Comparison of ENCODE assay signal across 9 cellular contexts in genomic region chr16:67216612-67217490, GRCh38. TPM values are rescaled to one million over a fixed set of nuclear protein-coding genes. Genes with fewer than 3 reads are reported as not detected.
DNase-seq lines count a peak whose midpoint lies in the region; ATAC-seq lines count a peak whose summit lies in the region.
"Had no signal": no experiment of that assay in that cellular context is flagged by ENCODE, and none has a peak within 500 bp of the region (broad histone marks: within the 10 kb centered on the region; RNA-seq: fewer than 3 reads in every experiment).

No MANE protein-coding gene starts in this region.

- no peaks in the 10 kb centered on the region for H3K9me3 Mint-ChIP-seq in dendritic cell treated with granulocyte-macrophage colony-stimulating factor and Interleukin-4, amounts not matched to agents 40 ng/mL and 50 ng/mL, for 4 days
- H3K9me3 Mint-ChIP-seq in naive thymus-derived CD4-positive, alpha-beta T cell: no peaks in the 10 kb centered on the region
- H3K9me3 Mint-ChIP-seq: activated T-helper 1 cell treated with anti-CD3 and anti-CD28 coated beads, Interleukin-12 subunit alpha, Interleukin-12 subunit beta, Interleukin-2, Interleukin-4 antibody, amounts not matched to agents 30 ng/mL and 10 ng/mL and 1 ng/mL, durations not matched to agents 14 hours and 24 hours and 36 hours had no signal

- ATAC-seq in naive thymus-derived CD4-positive, alpha-beta T cell: peak; percentile 61
- no peak for ATAC-seq in HG03521 (IDR thresholded peaks at IDR 0.05; ENCODE audit: unreplicated experiment)

- DNase-seq in HUDEP-2 (lab: John Stamatoyannopoulos, UW; ENCODE audit: unreplicated experiment in 76 of 76): peak in 73 of 76 experiments; percentile 17 to 83 (median 54)
- DNase-seq in naive thymus-derived CD4-positive, alpha-beta T cell: no peak
- no peak for DNase-seq in activated CD8-positive, alpha-beta memory T cell treated with anti-CD3 and anti-CD28 coated beads, Interleukin-2, amount 50 U/mL, for 4 hours
- DNase-seq in NCI-H226: no peak
- DNase-seq: T-helper 9 cell had no signal

- H3K27ac ChIP-seq in naive thymus-derived CD4-positive, alpha-beta T cell (ENCODE audit: low read depth, low read length): no peak overlapping the region

- no peaks in the 10 kb centered on the region for H3K36me3 ChIP-seq in naive thymus-derived CD4-positive, alpha-beta T cell (ENCODE audit: control insufficient read depth in 2 of 3, insufficient read depth in 3 of 3, low read length in 3 of 3)

- H3K4me3 ChIP-seq in naive thymus-derived CD4-positive, alpha-beta T cell (ENCODE audit: low read length): no peak overlapping the region

- no peaks in the 10 kb centered on the region for H3K4me1 ChIP-seq in naive thymus-derived CD4-positive, alpha-beta T cell (ENCODE audit: control insufficient read depth in 2 of 2, insufficient read depth in 2 of 2, low read length in 2 of 2)

- H3K9me3 ChIP-seq in naive thymus-derived CD4-positive, alpha-beta T cell (ENCODE audit: control insufficient read depth in 2 of 3, low read length in 3 of 3): no peaks in the 10 kb centered on the region

- peaks cover 18% of the 10 kb centered on the region for H3K36me3 Mint-ChIP-seq in dendritic cell treated with granulocyte-macrophage colony-stimulating factor and Interleukin-4, amounts not matched to agents 40 ng/mL and 50 ng/mL, for 4 days (ENCODE audit: low read depth)
- H3K36me3 Mint-ChIP-seq in naive thymus-derived CD4-positive, alpha-beta T cell: peaks cover 2 to 16% (median 14%) of the 10 kb centered on the region in 5 donors

- CTCF ChIA-PET in naive thymus-derived CD4-positive, alpha-beta T cell (lab: Charles Lee): no interaction called here

- peak overlapping the region; percentile 44 for H3K4me3 Mint-ChIP-seq in dendritic cell treated with granulocyte-macrophage colony-stimulating factor and Interleukin-4, amounts not matched to agents 40 ng/mL and 50 ng/mL, for 4 days
- H3K4me3 Mint-ChIP-seq in naive thymus-derived CD4-positive, alpha-beta T cell: no peak overlapping the region
- H3K4me3 Mint-ChIP-seq: activated T-helper 1 cell treated with anti-CD3 and anti-CD28 coated beads, Interleukin-12 subunit alpha, Interleukin-12 subunit beta, Interleukin-2, Interleukin-4 antibody, amounts not matched to agents 30 ng/mL and 10 ng/mL and 1 ng/mL, durations not matched to agents 14 hours and 24 hours and 36 hours had no signal

- no peaks in the 10 kb centered on the region for H3K27me3 ChIP-seq in naive thymus-derived CD4-positive, alpha-beta T cell (ENCODE audit: control insufficient read depth in 2 of 2, insufficient read depth in 2 of 2, low read length in 2 of 2)

- POLR2A ChIA-PET in naive thymus-derived CD4-positive, alpha-beta T cell (lab: Charles Lee): no interaction called here

- H3K4me1 Mint-ChIP-seq in dendritic cell treated with granulocyte-macrophage colony-stimulating factor and Interleukin-4, amounts not matched to agents 40 ng/mL and 50 ng/mL, for 4 days (ENCODE audit: low read depth): peaks cover 34% of the 10 kb centered on the region
- H3K4me1 Mint-ChIP-seq in naive thymus-derived CD4-positive, alpha-beta T cell: peaks cover 0 to 18% (median 12%) of the 10 kb centered on the region in 7 donors

- peak overlapping the region; percentile 84 for H3K27ac Mint-ChIP-seq in dendritic cell treated with granulocyte-macrophage colony-stimulating factor and Interleukin-4, amounts not matched to agents 40 ng/mL and 50 ng/mL, for 4 days
- peak overlapping the region in 1 of 9 donors; percentile 59 for H3K27ac Mint-ChIP-seq in naive thymus-derived CD4-positive, alpha-beta T cell
- H3K27ac Mint-ChIP-seq: activated T-helper 1 cell treated with anti-CD3 and anti-CD28 coated beads, Interleukin-12 subunit alpha, Interleukin-12 subunit beta, Interleukin-2, Interleukin-4 antibody, amounts not matched to agents 30 ng/mL and 10 ng/mL and 1 ng/mL, durations not matched to agents 14 hours and 24 hours and 36 hours had no signal

- no peaks in the 10 kb centered on the region for H3K27me3 Mint-ChIP-seq in dendritic cell treated with granulocyte-macrophage colony-stimulating factor and Interleukin-4, amounts not matched to agents 40 ng/mL and 50 ng/mL, for 4 days
- no peaks in the 10 kb centered on the region for H3K27me3 Mint-ChIP-seq in naive thymus-derived CD4-positive, alpha-beta T cell

- intact Hi-C loops in dendritic cell treated with granulocyte-macrophage colony-stimulating factor and Interleukin-4, amounts not matched to agents 40 ng/mL and 50 ng/mL, for 4 days (cut with micrococcal nuclease): no loop called here
- intact Hi-C loops in naive thymus-derived CD4-positive, alpha-beta T cell (cut with micrococcal nuclease): no loop called here

RNA-seq across cellular contexts. Expression of gene TMEM208, which starts 10.1 kb away (rescaled TPM):
- 10 to 100 TPM; 27.6 to 44.8 (median 32.7) TPM for total RNA-seq in naive thymus-derived CD4-positive, alpha-beta T cell
- polyA plus RNA-seq in naive thymus-derived CD4-positive, alpha-beta T cell: 10 to 100 TPM; 79.7 to 88.3 TPM

RNA-seq across cellular contexts. Expression of gene ELMO3, which starts 17.9 kb away (rescaled TPM):
- 1 to 10 TPM; 2.6 to 9.1 (median 7.5) TPM for total RNA-seq in naive thymus-derived CD4-positive, alpha-beta T cell
- under 1 TPM in 1 of 2 donors, not detected in 1; 0.07 TPM for polyA plus RNA-seq in naive thymus-derived CD4-positive, alpha-beta T cell

RNA-seq across cellular contexts. Expression of gene E2F4, which starts 24.9 kb away (rescaled TPM):
- total RNA-seq in naive thymus-derived CD4-positive, alpha-beta T cell: 100 to 1,000 TPM in 1 of 5 experiments, 10 to 100 TPM in 4; 67.1 to 133 (median 73.0) TPM
- 10 to 100 TPM; 59.4 to 97.9 TPM for polyA plus RNA-seq in naive thymus-derived CD4-positive, alpha-beta T cell

RNA-seq across cellular contexts. Expression of gene EXOC3L1, which starts 26.9 kb away (rescaled TPM):
- under 1 TPM in 2 of 5 experiments, not detected in 3; 0.58 to 0.73 TPM for total RNA-seq in naive thymus-derived CD4-positive, alpha-beta T cell
- not detected for polyA plus RNA-seq in naive thymus-derived CD4-positive, alpha-beta T cell
- total RNA-seq: MCF 10A had no signal

RNA-seq across cellular contexts. Expression of gene FHOD1, which starts 30.4 kb away (rescaled TPM):
- 10 to 100 TPM; 23.7 to 81.7 (median 35.1) TPM for total RNA-seq in naive thymus-derived CD4-positive, alpha-beta T cell
- 1 to 10 TPM; 3.6 to 3.7 TPM for polyA plus RNA-seq in naive thymus-derived CD4-positive, alpha-beta T cell

Comparison
In these comparisons a context has a peak if more than half of its experiments do, and no peak if none do; other contexts are left out.
1. DNase-seq: peak in HUDEP-2 (73 of 76); none in naive thymus-derived CD4-positive, alpha-beta T cell (0 of 9), activated CD8-positive, alpha-beta memory T cell treated with anti-CD3 and anti-CD28 coated beads, Interleukin-2, amount 50 U/mL, for 4 hours (single experiment) and NCI-H226 (single experiment).